In the genomic region with DNA sequence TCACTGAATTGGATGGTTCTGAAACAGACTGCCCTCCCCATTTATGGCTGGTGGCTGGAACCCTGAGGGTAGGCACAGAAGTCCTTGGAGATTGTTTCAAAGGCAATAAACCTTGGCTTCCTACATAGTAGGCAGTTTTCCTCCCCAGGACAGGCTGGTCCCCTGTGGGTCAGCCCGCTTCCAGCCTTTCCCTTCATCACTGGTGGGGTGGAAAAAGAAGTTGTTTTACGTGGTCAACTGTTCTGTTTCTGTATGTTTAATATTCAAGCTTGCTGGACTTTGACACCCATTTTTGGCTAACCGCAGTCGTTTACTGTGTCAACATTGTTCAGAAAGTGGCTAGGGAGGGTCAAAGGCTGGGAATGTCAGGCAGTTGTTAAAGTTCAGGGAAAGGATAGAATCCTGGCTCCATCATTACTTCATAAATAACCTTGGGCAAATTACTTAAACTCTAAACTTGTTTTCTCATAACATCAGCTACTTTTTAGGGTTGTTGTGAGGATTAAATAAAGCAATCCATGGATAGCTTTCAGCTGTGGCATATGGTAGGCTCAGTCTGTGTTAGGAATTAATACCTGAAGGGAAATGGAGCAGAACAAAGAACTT, we compare ENCODE assay signal across 8 cellular contexts. TPM values are rescaled to one million over a fixed set of nuclear protein-coding genes. Genes with fewer than 3 reads are reported as not detected.
DNase-seq lines count a peak whose midpoint lies in the region; ATAC-seq and TF ChIP-seq lines count a peak whose summit lies in the region.

No MANE protein-coding gene starts in this region.

- H3K27me3 Mint-ChIP-seq in activated naive CD4-positive, alpha-beta T cell treated with anti-CD3 and anti-CD28 coated beads, Interleukin-2, amount 50 U/mL, for 24 hours: no peaks in the 10 kb centered on the region
- H3K27me3 Mint-ChIP-seq in activated T-helper 2 cell treated with anti-CD3 and anti-CD28 coated beads, Interferon-gamma antibody, Interleukin-2, Interleukin-4, amounts not matched to agents 10 μg/mL and 5 μg/mL and 100 μg/mL, durations not matched to agents 14 hours and 24 hours and 36 hours (ENCODE audit: low read depth): no peaks in the 10 kb centered on the region
- H3K27me3 Mint-ChIP-seq in type B pancreatic cell: no peaks in the 10 kb centered on the region

- peaks cover 51% of the 10 kb centered on the region for H3K4me1 Mint-ChIP-seq in activated naive CD4-positive, alpha-beta T cell treated with anti-CD3 and anti-CD28 coated beads, Interleukin-2, amount 50 U/mL, for 24 hours
- H3K4me1 Mint-ChIP-seq in activated T-helper 2 cell treated with anti-CD3 and anti-CD28 coated beads, Interferon-gamma antibody, Interleukin-2, Interleukin-4, amounts not matched to agents 10 μg/mL and 5 μg/mL and 100 μg/mL, durations not matched to agents 14 hours and 24 hours and 36 hours (ENCODE audit: low read depth): peaks cover 29% of the 10 kb centered on the region
- peaks cover 27% of the 10 kb centered on the region for H3K4me1 Mint-ChIP-seq in type B pancreatic cell (ENCODE audit: unreplicated experiment)

- ATAC-seq in HG02571 (IDR thresholded peaks at IDR 0.05; ENCODE audit: unreplicated experiment): no peak
- no peak for ATAC-seq in GM21367 (IDR thresholded peaks at IDR 0.05; ENCODE audit: unreplicated experiment)

- no peak for TF ChIP-seq CTCF in type B pancreatic cell (conservative IDR thresholded peaks at IDR 0.05)

- intact Hi-C loops in activated T-helper 2 cell treated with anti-CD3 and anti-CD28 coated beads, Interferon-gamma antibody, Interleukin-2, Interleukin-4, amounts not matched to agents 10 μg/mL and 5 μg/mL and 100 μg/mL, durations not matched to agents 14 hours and 24 hours and 36 hours (cut with micrococcal nuclease): no loop called here

- H3K4me3 Mint-ChIP-seq in activated naive CD4-positive, alpha-beta T cell treated with anti-CD3 and anti-CD28 coated beads, Interleukin-2, amount 50 U/mL, for 24 hours: peak overlapping the region; percentile 11
- H3K4me3 Mint-ChIP-seq in activated T-helper 2 cell treated with anti-CD3 and anti-CD28 coated beads, Interferon-gamma antibody, Interleukin-2, Interleukin-4, amounts not matched to agents 10 μg/mL and 5 μg/mL and 100 μg/mL, durations not matched to agents 14 hours and 24 hours and 36 hours (ENCODE audit: low read depth): peak overlapping the region; percentile 21
- peak overlapping the region; percentile 99 for H3K4me3 Mint-ChIP-seq in type B pancreatic cell

- peak overlapping the region; percentile 24 for H3K27ac ChIP-seq in layer of hippocampus (ENCODE audit: low read depth, low read length)

- no peak for DNase-seq in activated naive CD4-positive, alpha-beta T cell treated with anti-CD3 and anti-CD28 coated beads, Interleukin-2, amount 50 U/mL, for 16 hours
- no peak for DNase-seq in activated T-helper 2 cell treated with anti-CD3 and anti-CD28 coated beads, Interferon-gamma antibody, Interleukin-2, Interleukin-4, amounts not matched to agents 10 μg/mL and 5 μg/mL and 100 μg/mL, durations not matched to agents 14 hours and 24 hours and 36 hours (ENCODE audit: low spot score)
- DNase-seq in type B pancreatic cell (ENCODE audit: extremely low spot score, unreplicated experiment) (no peak), NCI-H345 (lab: John Stamatoyannopoulos, UW) (no peak)

- H3K27me3 ChIP-seq in layer of hippocampus (ENCODE audit: control insufficient read depth, insufficient read depth, low read length): no peaks in the 10 kb centered on the region

- no peaks in the 10 kb centered on the region for H3K9me3 Mint-ChIP-seq in activated naive CD4-positive, alpha-beta T cell treated with anti-CD3 and anti-CD28 coated beads, Interleukin-2, amount 50 U/mL, for 24 hours
- no peaks in the 10 kb centered on the region for H3K9me3 Mint-ChIP-seq in activated T-helper 2 cell treated with anti-CD3 and anti-CD28 coated beads, Interferon-gamma antibody, Interleukin-2, Interleukin-4, amounts not matched to agents 10 μg/mL and 5 μg/mL and 100 μg/mL, durations not matched to agents 14 hours and 24 hours and 36 hours
- no peaks in the 10 kb centered on the region for H3K9me3 Mint-ChIP-seq in type B pancreatic cell

- peak overlapping the region; percentile 70 for H3K27ac Mint-ChIP-seq in activated naive CD4-positive, alpha-beta T cell treated with anti-CD3 and anti-CD28 coated beads, Interleukin-2, amount 50 U/mL, for 24 hours
- H3K27ac Mint-ChIP-seq in activated T-helper 2 cell treated with anti-CD3 and anti-CD28 coated beads, Interferon-gamma antibody, Interleukin-2, Interleukin-4, amounts not matched to agents 10 μg/mL and 5 μg/mL and 100 μg/mL, durations not matched to agents 14 hours and 24 hours and 36 hours: peak overlapping the region; percentile 26
- H3K27ac Mint-ChIP-seq in type B pancreatic cell: peak overlapping the region; percentile 99

- peaks cover 4% of the 10 kb centered on the region for H3K36me3 Mint-ChIP-seq in activated naive CD4-positive, alpha-beta T cell treated with anti-CD3 and anti-CD28 coated beads, Interleukin-2, amount 50 U/mL, for 24 hours
- peaks cover 25% of the 10 kb centered on the region for H3K36me3 Mint-ChIP-seq in activated T-helper 2 cell treated with anti-CD3 and anti-CD28 coated beads, Interferon-gamma antibody, Interleukin-2, Interleukin-4, amounts not matched to agents 10 μg/mL and 5 μg/mL and 100 μg/mL, durations not matched to agents 14 hours and 24 hours and 36 hours (ENCODE audit: low read depth)
- peaks cover 11% of the 10 kb centered on the region for H3K36me3 Mint-ChIP-seq in type B pancreatic cell

RNA-seq across cellular contexts. Expression of a gene that starts 2.4 kb away (rescaled TPM):
- 28.9 and 31.6 TPM in 2 replicates for total RNA-seq in activated T-helper 2 cell treated with anti-CD3 and anti-CD28 coated beads, Interferon-gamma antibody, Interleukin-2, Interleukin-4, amounts not matched to agents 10 μg/mL and 5 μg/mL and 100 μg/mL, durations not matched to agents 14 hours and 24 hours and 36 hours
- 59.2 and 60.0 TPM in 2 replicates for total RNA-seq in type B pancreatic cell (ENCODE audit: low replicate concordance)

Comparison
In these comparisons a context has a peak if more than half of its experiments do, and no peak if none do; other contexts are left out.
1. H3K27ac Mint-ChIP-seq: peak in every context shown above with its lines; median percentile 99 in type B pancreatic cell; 70 in activated naive CD4-positive, alpha-beta T cell treated with anti-CD3 and anti-CD28 coated beads, Interleukin-2, amount 50 U/mL, for 24 hours; 26 in activated T-helper 2 cell treated with anti-CD3 and anti-CD28 coated beads, Interferon-gamma antibody, Interleukin-2, Interleukin-4, amounts not matched to agents 10 μg/mL and 5 μg/mL and 100 μg/mL, durations not matched to agents 14 hours and 24 hours and 36 hours.
2. H3K4me3 Mint-ChIP-seq: peak in every context shown above with its lines; median percentile 99 in type B pancreatic cell; 21 in activated T-helper 2 cell treated with anti-CD3 and anti-CD28 coated beads, Interferon-gamma antibody, Interleukin-2, Interleukin-4, amounts not matched to agents 10 μg/mL and 5 μg/mL and 100 μg/mL, durations not matched to agents 14 hours and 24 hours and 36 hours; 11 in activated naive CD4-positive, alpha-beta T cell treated with anti-CD3 and anti-CD28 coated beads, Interleukin-2, amount 50 U/mL, for 24 hours.